13 cellular contexts compared by ENCODE assay signal in genomic region chr12:122873540-122873939, GRCh38. TPM values are rescaled to one million over a fixed set of nuclear protein-coding genes. Genes with fewer than 3 reads are reported as not detected.
DNase-seq lines count a peak whose midpoint lies in the region; ATAC-seq lines count a peak whose summit lies in the region.
"Had no signal": no experiment of that assay in that cellular context is flagged by ENCODE, and none has a peak within 500 bp of the region (broad histone marks: within the 10 kb centered on the region; RNA-seq: fewer than 3 reads in every experiment).

No MANE protein-coding gene starts in this region.

- peaks cover 48% of the 10 kb centered on the region for H3K36me3 Mint-ChIP-seq in activated CD4-positive, alpha-beta T cell treated with anti-CD3 and anti-CD28 coated beads, Interleukin-2, amount 10 ng/mL, durations not matched to agents 24 days and 14 days (ENCODE audit: low read depth)
- H3K36me3 Mint-ChIP-seq in activated T-helper 1 cell treated with anti-CD3 and anti-CD28 coated beads, Interleukin-12 subunit alpha, Interleukin-12 subunit beta, Interleukin-2, Interleukin-4 antibody, amounts not matched to agents 30 ng/mL and 10 ng/mL and 1 ng/mL, durations not matched to agents 14 hours and 24 hours and 36 hours (ENCODE audit: low read depth) = peaks cover 46% of the 10 kb centered on the region
- H3K36me3 Mint-ChIP-seq in stimulated activated naive B cell treated with anti-CD40 and anti-IgM and Interleukin-4, amounts not matched to agents 10 μg/mL and 1 μg/mL and 100 μg/mL, for 72 hours = peaks cover 22 to 39% of the 10 kb centered on the region in 2 donors

- no peak overlapping the region for H3K27ac Mint-ChIP-seq in activated CD4-positive, alpha-beta T cell treated with anti-CD3 and anti-CD28 coated beads, Interleukin-2, amount 10 ng/mL, durations not matched to agents 24 days and 14 days
- H3K27ac Mint-ChIP-seq in activated T-helper 1 cell treated with anti-CD3 and anti-CD28 coated beads, Interleukin-12 subunit alpha, Interleukin-12 subunit beta, Interleukin-2, Interleukin-4 antibody, amounts not matched to agents 30 ng/mL and 10 ng/mL and 1 ng/mL, durations not matched to agents 14 hours and 24 hours and 36 hours = no peak overlapping the region
- H3K27ac Mint-ChIP-seq in stimulated activated naive B cell treated with anti-CD40 and anti-IgM and Interleukin-4, amounts not matched to agents 10 μg/mL and 1 μg/mL and 100 μg/mL, for 72 hours = peak overlapping the region; percentile 91
- H3K27ac Mint-ChIP-seq: activated naive CD4-positive, alpha-beta T cell treated with anti-CD3 and anti-CD28 coated beads, Interleukin-2, amount 50 U/mL, for 72 hours had no signal

- no peak for DNase-seq in activated CD4-positive, alpha-beta T cell treated with anti-CD3 and anti-CD28 coated beads, Interleukin-2, amount 10 ng/mL, durations not matched to agents 24 days and 14 days
- DNase-seq in activated CD4-positive, alpha-beta T cell treated with anti-CD3 and anti-CD28 coated beads, Interleukin-2, amount 50 U/mL, for 48 hours = no peak
- DNase-seq in activated T-helper 1 cell treated with anti-CD3 and anti-CD28 coated beads, Interleukin-12 subunit alpha, Interleukin-12 subunit beta, Interleukin-2, Interleukin-4 antibody, amounts not matched to agents 30 ng/mL and 10 ng/mL and 1 ng/mL, durations not matched to agents 14 hours and 24 hours and 36 hours (ENCODE audit: low spot score) = no peak
- DNase-seq in left lobe of liver (ENCODE audit: low spot score) (peak; percentile 40), pons (ENCODE audit: low spot score) (no peak), KBM-7 (no peak)
- DNase-seq in stimulated activated naive B cell treated with anti-CD40 and anti-IgM and Interleukin-4, amounts not matched to agents 10 μg/mL and 1 μg/mL and 100 μg/mL, for 72 hours = no peak
- DNase-seq: DND-41, MG63, NCI-H510A, SJCRH30 had no signal

- in situ Hi-C loops in KBM-7 (cut with MboI; ENCODE audit: low pct_unique_long_range_greater_than_20kb, low sequenced_read_pairs) = loop anchor here (25.0 kb wide), 1 partner anchor 364 kb away; the partner anchor contains the start of genes MPHOSPH9 and MTRFR

- ATAC-seq in left lobe of liver (no peak), HG03571 (IDR thresholded peaks at IDR 0.05; ENCODE audit: unreplicated experiment) (no peak)
- no peak for ATAC-seq in stimulated activated naive B cell treated with anti-CD40 and anti-IgM and Interleukin-4, amounts not matched to agents 10 μg/mL and 1 μg/mL and 100 μg/mL, for 72 hours (replicated peaks)

- no peaks in the 10 kb centered on the region for H3K9me3 Mint-ChIP-seq in activated CD4-positive, alpha-beta T cell treated with anti-CD3 and anti-CD28 coated beads, Interleukin-2, amount 10 ng/mL, durations not matched to agents 24 days and 14 days
- H3K9me3 Mint-ChIP-seq in activated T-helper 1 cell treated with anti-CD3 and anti-CD28 coated beads, Interleukin-12 subunit alpha, Interleukin-12 subunit beta, Interleukin-2, Interleukin-4 antibody, amounts not matched to agents 30 ng/mL and 10 ng/mL and 1 ng/mL, durations not matched to agents 14 hours and 24 hours and 36 hours = no peaks in the 10 kb centered on the region
- no peaks in the 10 kb centered on the region for H3K9me3 Mint-ChIP-seq in stimulated activated naive B cell treated with anti-CD40 and anti-IgM and Interleukin-4, amounts not matched to agents 10 μg/mL and 1 μg/mL and 100 μg/mL, for 72 hours
- H3K9me3 Mint-ChIP-seq: activated naive CD4-positive, alpha-beta T cell treated with anti-CD3 and anti-CD28 coated beads, Interleukin-2, amount 50 U/mL, for 72 hours had no signal

- peak overlapping the region; percentile 5 for H3K4me3 Mint-ChIP-seq in activated CD4-positive, alpha-beta T cell treated with anti-CD3 and anti-CD28 coated beads, Interleukin-2, amount 10 ng/mL, durations not matched to agents 24 days and 14 days
- peak overlapping the region; percentile 15 for H3K4me3 Mint-ChIP-seq in activated T-helper 1 cell treated with anti-CD3 and anti-CD28 coated beads, Interleukin-12 subunit alpha, Interleukin-12 subunit beta, Interleukin-2, Interleukin-4 antibody, amounts not matched to agents 30 ng/mL and 10 ng/mL and 1 ng/mL, durations not matched to agents 14 hours and 24 hours and 36 hours
- H3K4me3 Mint-ChIP-seq in stimulated activated naive B cell treated with anti-CD40 and anti-IgM and Interleukin-4, amounts not matched to agents 10 μg/mL and 1 μg/mL and 100 μg/mL, for 72 hours = no peak overlapping the region

- intact Hi-C loops in activated CD4-positive, alpha-beta T cell treated with anti-CD3 and anti-CD28 coated beads, Interleukin-2, amount 10 ng/mL, durations not matched to agents 24 days and 14 days (cut with micrococcal nuclease) = loop anchor here (10.0 kb wide), 1 partner anchor 201 kb away; no protein-coding TSS in a partner anchor
- intact Hi-C loops in activated T-helper 1 cell treated with anti-CD3 and anti-CD28 coated beads, Interleukin-12 subunit alpha, Interleukin-12 subunit beta, Interleukin-2, Interleukin-4 antibody, amounts not matched to agents 30 ng/mL and 10 ng/mL and 1 ng/mL, durations not matched to agents 14 hours and 24 hours and 36 hours (cut with micrococcal nuclease) = loop anchor here (2.0 to 5.0 kb wide), 2 partner anchors 21 to 141 kb away; partner anchors contain the start of gene HCAR1

- H3K27me3 Mint-ChIP-seq in activated CD4-positive, alpha-beta T cell treated with anti-CD3 and anti-CD28 coated beads, Interleukin-2, amount 10 ng/mL, durations not matched to agents 24 days and 14 days = peaks cover 21% of the 10 kb centered on the region
- peaks cover 8% of the 10 kb centered on the region for H3K27me3 Mint-ChIP-seq in activated T-helper 1 cell treated with anti-CD3 and anti-CD28 coated beads, Interleukin-12 subunit alpha, Interleukin-12 subunit beta, Interleukin-2, Interleukin-4 antibody, amounts not matched to agents 30 ng/mL and 10 ng/mL and 1 ng/mL, durations not matched to agents 14 hours and 24 hours and 36 hours (ENCODE audit: insufficient read depth)
- no peaks in the 10 kb centered on the region for H3K27me3 Mint-ChIP-seq in stimulated activated naive B cell treated with anti-CD40 and anti-IgM and Interleukin-4, amounts not matched to agents 10 μg/mL and 1 μg/mL and 100 μg/mL, for 72 hours

- peaks cover 62% of the 10 kb centered on the region for H3K4me1 Mint-ChIP-seq in activated CD4-positive, alpha-beta T cell treated with anti-CD3 and anti-CD28 coated beads, Interleukin-2, amount 10 ng/mL, durations not matched to agents 24 days and 14 days
- H3K4me1 Mint-ChIP-seq in activated T-helper 1 cell treated with anti-CD3 and anti-CD28 coated beads, Interleukin-12 subunit alpha, Interleukin-12 subunit beta, Interleukin-2, Interleukin-4 antibody, amounts not matched to agents 30 ng/mL and 10 ng/mL and 1 ng/mL, durations not matched to agents 14 hours and 24 hours and 36 hours (ENCODE audit: low read depth) = peaks cover 80% of the 10 kb centered on the region
- peaks cover 71 to 96% of the 10 kb centered on the region in 2 donors for H3K4me1 Mint-ChIP-seq in stimulated activated naive B cell treated with anti-CD40 and anti-IgM and Interleukin-4, amounts not matched to agents 10 μg/mL and 1 μg/mL and 100 μg/mL, for 72 hours

RNA-seq across cellular contexts. Expression of gene VPS37B, which starts 22.4 kb away (rescaled TPM):
- 9.2 and 9.5 TPM in 2 replicates for total RNA-seq in activated CD4-positive, alpha-beta T cell treated with anti-CD3 and anti-CD28 coated beads, Interleukin-2, amount 10 ng/mL, durations not matched to agents 24 days and 14 days
- total RNA-seq in activated T-helper 1 cell treated with anti-CD3 and anti-CD28 coated beads, Interleukin-12 subunit alpha, Interleukin-12 subunit beta, Interleukin-2, Interleukin-4 antibody, amounts not matched to agents 30 ng/mL and 10 ng/mL and 1 ng/mL, durations not matched to agents 14 hours and 24 hours and 36 hours = 12.7 and 14.3 TPM in 2 replicates
- total RNA-seq in left lobe of liver = 6.6 TPM

RNA-seq across cellular contexts. Expression of gene HIP1R, which starts 38.3 kb away (rescaled TPM):
- 23.8 and 25.8 TPM in 2 replicates for total RNA-seq in activated CD4-positive, alpha-beta T cell treated with anti-CD3 and anti-CD28 coated beads, Interleukin-2, amount 10 ng/mL, durations not matched to agents 24 days and 14 days
- total RNA-seq in activated T-helper 1 cell treated with anti-CD3 and anti-CD28 coated beads, Interleukin-12 subunit alpha, Interleukin-12 subunit beta, Interleukin-2, Interleukin-4 antibody, amounts not matched to agents 30 ng/mL and 10 ng/mL and 1 ng/mL, durations not matched to agents 14 hours and 24 hours and 36 hours = 26.6 and 29.5 TPM in 2 replicates
- total RNA-seq in left lobe of liver = 35.2 TPM

Comparison
In these comparisons a context has a peak if more than half of its experiments do, and no peak if none do; other contexts are left out.
1. H3K4me3 Mint-ChIP-seq: peak in activated CD4-positive, alpha-beta T cell treated with anti-CD3 and anti-CD28 coated beads, Interleukin-2, amount 10 ng/mL, durations not matched to agents 24 days and 14 days (single experiment) and activated T-helper 1 cell treated with anti-CD3 and anti-CD28 coated beads, Interleukin-12 subunit alpha, Interleukin-12 subunit beta, Interleukin-2, Interleukin-4 antibody, amounts not matched to agents 30 ng/mL and 10 ng/mL and 1 ng/mL, durations not matched to agents 14 hours and 24 hours and 36 hours (single experiment); none in stimulated activated naive B cell treated with anti-CD40 and anti-IgM and Interleukin-4, amounts not matched to agents 10 μg/mL and 1 μg/mL and 100 μg/mL, for 72 hours (0 of 2).